ENCODE assay signal across 13 cellular contexts in the genomic region with DNA sequence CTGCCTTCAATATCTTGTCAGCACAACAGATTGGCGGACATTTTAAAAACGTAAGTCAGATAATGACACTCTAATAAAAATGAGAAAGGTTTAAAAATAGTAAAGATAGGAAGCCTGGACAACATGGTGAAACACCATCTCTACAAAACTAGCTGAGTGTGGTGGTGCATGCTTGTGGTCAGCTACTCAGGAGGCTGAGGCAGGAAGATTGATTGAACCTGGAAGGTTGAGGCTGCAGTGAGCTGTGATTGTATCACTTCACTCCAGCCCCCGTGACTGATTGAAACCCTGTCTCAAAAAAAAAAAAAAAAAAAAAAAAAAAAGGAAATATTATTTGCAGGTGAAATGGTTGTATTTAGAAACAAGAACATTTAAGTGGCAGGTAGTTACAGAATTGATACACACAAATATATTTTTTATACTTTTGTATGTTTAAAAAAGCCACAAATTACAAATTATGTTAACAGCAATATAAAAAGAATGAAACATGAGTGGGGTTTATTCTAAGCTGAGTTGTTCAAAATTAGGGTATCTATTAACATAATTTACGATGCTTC.
DNase-seq lines count a peak whose midpoint lies in the region; ATAC-seq and TF ChIP-seq lines count a peak whose summit lies in the region.
"Had no signal": no experiment of that assay in that cellular context is flagged by ENCODE, and none has a peak within 500 bp of the region (broad histone marks: within the 10 kb centered on the region; RNA-seq: fewer than 3 reads in every experiment).

No MANE protein-coding gene starts in this region.

- H3K27me3 ChIP-seq in heart right ventricle (no peaks in the 10 kb centered on the region), SJSA1 (replicated peaks) (no peaks in the 10 kb centered on the region), left lung (no peaks in the 10 kb centered on the region)
- H3K27me3 ChIP-seq: BLaER1, testis had no signal

- TF ChIP-seq CTCF in heart right ventricle (IDR thresholded peaks at IDR 0.05) (no peak), foreskin fibroblast (IDR thresholded peaks at IDR 0.05; ENCODE audit: low read depth, low read length) (no peak), left lung (IDR thresholded peaks at IDR 0.05) (no peak)

- H3K4me3 ChIP-seq in heart right ventricle (no peak overlapping the region), SJSA1 (no peak overlapping the region), foreskin fibroblast (ENCODE audit: low read depth in 1 of 2, low read length in 2 of 2) (no peak overlapping the region), left lung (no peak overlapping the region)
- H3K4me3 ChIP-seq: BLaER1, testis had no signal

- peaks cover 8% of the 10 kb centered on the region for H3K36me3 Mint-ChIP-seq in activated T-cell treated with anti-CD3 and anti-CD28 coated beads, Interleukin-2, amount 50 U/mL, for 4 hours (ENCODE audit: insufficient read depth)

- H3K4me3 Mint-ChIP-seq in activated T-cell treated with anti-CD3 and anti-CD28 coated beads, Interleukin-2, amount 50 U/mL, for 4 hours: no peak overlapping the region

- H3K9me3 Mint-ChIP-seq in activated T-cell treated with anti-CD3 and anti-CD28 coated beads, Interleukin-2, amount 50 U/mL, for 4 hours: no peaks in the 10 kb centered on the region

- intact Hi-C loops in heart right ventricle (cut with DNase I) (loop anchor here in 1 of 10 donors (5.0 kb wide), 1 partner anchor 299 kb away; no protein-coding TSS in a partner anchor), cardiac septum (cut with DNase I) (no loop called here), left lung (cut with DNase I) (no loop called here)

- DNase-seq in heart right ventricle (no peak), cardiac septum (ENCODE audit: low spot score) (no peak), SJSA1 (ENCODE audit: low read depth in 1 of 2, low spot score in 2 of 2) (peak in 1 of 2 experiments; percentile 12), foreskin fibroblast (peak; percentile 18 to 37), MV-4-11 (lab: John Stamatoyannopoulos, UW) (no peak), left lung (no peak), T-helper 1 cell (no peak)
- DNase-seq in activated T-cell treated with anti-CD3 and anti-CD28 coated beads, Interleukin-2, amount 50 U/mL, for 4 hours: no peak
- DNase-seq: activated CD4-positive, CD25-positive, alpha-beta regulatory T cell treated with anti-CD3 and anti-CD28 coated beads, Interleukin-2, amount 50 U/mL, for 72 hours; activated effector memory CD4-positive, alpha-beta T cell treated with anti-CD3 and anti-CD28 coated beads, Interleukin-2, amount 50 U/mL, for 16 hours; nucleus accumbens; testis had no signal

- WGBS in heart right ventricle, 2 donors: 57 to 70% methylated on average over 4 of the region's 4 CpGs

- H3K27me3 Mint-ChIP-seq in activated T-cell treated with anti-CD3 and anti-CD28 coated beads, Interleukin-2, amount 50 U/mL, for 4 hours (ENCODE audit: low read depth): no peaks in the 10 kb centered on the region

- H3K4me1 Mint-ChIP-seq in activated T-cell treated with anti-CD3 and anti-CD28 coated beads, Interleukin-2, amount 50 U/mL, for 4 hours (ENCODE audit: low read depth): peaks cover 19% of the 10 kb centered on the region

- H3K4me1 ChIP-seq in heart right ventricle (peaks cover 0 to 35% (median 11%) of the 10 kb centered on the region in 9 donors), SJSA1 (replicated peaks) (peaks cover 49% of the 10 kb centered on the region), left lung (peaks cover 0 to 5% of the 10 kb centered on the region in 2 donors)
- H3K4me1 ChIP-seq: BLaER1, testis had no signal

- H3K36me3 ChIP-seq in heart right ventricle: no peaks in the 10 kb centered on the region
- no peaks in the 10 kb centered on the region for H3K36me3 ChIP-seq in SJSA1
- H3K36me3 ChIP-seq in left lung: no peaks in the 10 kb centered on the region
- H3K36me3 ChIP-seq: BLaER1 had no signal

- no peaks in the 10 kb centered on the region for H3K9me3 ChIP-seq in heart right ventricle
- H3K9me3 ChIP-seq in SJSA1 (replicated peaks): no peaks in the 10 kb centered on the region
- H3K9me3 ChIP-seq in left lung: no peaks in the 10 kb centered on the region
- H3K9me3 ChIP-seq: BLaER1, testis had no signal

- peak overlapping the region in 7 of 10 donors; percentile 8 to 71 (median 35) for H3K27ac ChIP-seq in heart right ventricle
- H3K27ac ChIP-seq in SJSA1: peak overlapping the region; percentile 92
- no peak overlapping the region for H3K27ac ChIP-seq in left lung
- H3K27ac ChIP-seq: BLaER1, testis had no signal

- ATAC-seq in heart right ventricle (peak in 1 of 8 donors; percentile 58), left lung (no peak)
- ATAC-seq in activated T-cell treated with anti-CD3 and anti-CD28 coated beads, Interleukin-2, amount 50 U/mL, for 4 hours: no peak

Comparison
In these comparisons a context has a peak if more than half of its experiments do, and no peak if none do; other contexts are left out.
1. DNase-seq: peak in foreskin fibroblast (2 of 2); none in heart right ventricle (0 of 2), cardiac septum (single experiment), MV-4-11 (single experiment), left lung (0 of 2), T-helper 1 cell (0 of 5) and activated T-cell treated with anti-CD3 and anti-CD28 coated beads, Interleukin-2, amount 50 U/mL, for 4 hours (single experiment).
2. H3K27ac ChIP-seq: peak in heart right ventricle (7 of 10) and SJSA1 (single experiment); none in left lung (0 of 2).